Comparison of ENCODE assay signal across 24 cellular contexts in the genomic region with DNA sequence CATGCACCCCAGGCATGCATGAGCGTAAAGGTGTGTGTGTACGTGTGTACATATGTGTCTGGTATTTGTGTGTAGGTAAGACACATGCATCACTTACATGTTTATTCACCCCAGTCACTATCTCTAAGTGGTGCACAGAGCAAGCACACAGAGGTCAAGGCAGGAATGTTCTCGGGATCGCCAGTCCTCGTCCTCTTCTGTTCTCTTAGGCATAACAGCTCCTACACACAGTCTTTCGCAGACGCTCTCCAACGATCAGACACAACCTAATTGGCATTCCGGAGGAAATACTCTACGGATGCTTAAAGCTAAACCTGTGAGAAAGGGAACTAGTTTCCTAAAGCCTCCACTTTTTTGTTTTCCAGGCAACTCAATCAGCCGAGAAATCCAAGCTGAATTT.
"Had no signal": no experiment of that assay in that cellular context is flagged by ENCODE, and none has a peak within 500 bp of the region (broad histone marks: within the 10 kb centered on the region; RNA-seq: fewer than 3 reads in every experiment).

No MANE protein-coding gene starts in this region.

- H3K27ac Mint-ChIP-seq: activated CD4-positive, alpha-beta memory T cell treated with anti-CD3 and anti-CD28 coated beads, Interleukin-2, amount 10 ng/mL, durations not matched to agents 7 days and 5 days; activated CD4-positive, alpha-beta T cell treated with anti-CD3 and anti-CD28 coated beads, Interleukin-2, amount 10 ng/mL, durations not matched to agents 7 days and 5 days; activated naive CD8-positive, alpha-beta T cell treated with anti-CD3 and anti-CD28 coated beads, Interleukin-2, amount 10 ng/mL, durations not matched to agents 7 days and 5 days; activated T-helper 17 cell treated with anti-CD3 and anti-CD28 coated beads, Interleukin-2, amount 50 U/mL, for 72 hours; T-helper 1 cell treated with Interleukin-12 subunit alpha and Interleukin-12 subunit beta and Interleukin-4 antibody, amounts not matched to agents 30 μg/mL and 1 μg/mL, for 36 hours had no signal

- H3K4me2 ChIP-seq: KMS-11 had no signal

- H3K4me1 Mint-ChIP-seq: activated CD4-positive, alpha-beta memory T cell treated with anti-CD3 and anti-CD28 coated beads, Interleukin-2, amount 10 ng/mL, durations not matched to agents 7 days and 5 days; activated CD4-positive, alpha-beta T cell treated with anti-CD3 and anti-CD28 coated beads, Interleukin-2, amount 10 ng/mL, durations not matched to agents 7 days and 5 days; activated naive CD8-positive, alpha-beta T cell treated with anti-CD3 and anti-CD28 coated beads, Interleukin-2, amount 10 ng/mL, durations not matched to agents 7 days and 5 days; activated T-helper 17 cell treated with anti-CD3 and anti-CD28 coated beads, Interleukin-2, amount 50 U/mL, for 72 hours had no signal

- H3K36me3 ChIP-seq: adrenal gland had no signal

- H3K27me3 ChIP-seq: adrenal gland had no signal

- FAIRE-seq: RCC 7860 had no signal

- ATAC-seq: activated T-helper 17 cell treated with anti-CD3 and anti-CD28 coated beads, Interleukin-2, amount 50 U/mL, for 72 hours; PC-3 had no signal

- H3K9ac ChIP-seq: KMS-11 had no signal

- H3K9me3 Mint-ChIP-seq: activated T-helper 17 cell treated with anti-CD3 and anti-CD28 coated beads, Interleukin-2, amount 50 U/mL, for 72 hours; T-helper 1 cell treated with Interleukin-12 subunit alpha and Interleukin-12 subunit beta and Interleukin-4 antibody, amounts not matched to agents 30 μg/mL and 1 μg/mL, for 36 hours had no signal

- H3K4me3 ChIP-seq: adrenal gland had no signal

- H3K9me3 ChIP-seq: adrenal gland had no signal

- DNase-seq: activated CD4-positive, alpha-beta memory T cell treated with anti-CD3 and anti-CD28 coated beads, Interleukin-2, amount 10 ng/mL, durations not matched to agents 7 days and 5 days; activated CD4-positive, alpha-beta T cell treated with anti-CD3 and anti-CD28 coated beads, Interleukin-2, amount 10 ng/mL, durations not matched to agents 7 days and 5 days; activated CD4-positive, CD25-positive, alpha-beta regulatory T cell; activated naive CD4-positive, alpha-beta T cell treated with anti-CD3 and anti-CD28 coated beads, Interleukin-2, amount 50 U/mL, for 16 hours; activated naive CD8-positive, alpha-beta T cell treated with anti-CD3 and anti-CD28 coated beads, Interleukin-2, amount 10 ng/mL, durations not matched to agents 7 days and 5 days; activated T-cell treated with anti-CD3 and anti-CD28 coated beads for 4 hours; activated T-cell treated with anti-CD3 and anti-CD28 coated beads, Interleukin-2, amount 50 U/mL, for 48 hours; anterior cingulate cortex; caudate nucleus; NCI-H1092; NCI-H1417; NCI-H1694; NCI-H2029; NCI-H2107; NCI-H345; NCI-H510A; NCI-H69; PC-3; SHP77 treated with DMSO at 0.1 percent for 48 hours had no signal

- H3K27ac ChIP-seq: adrenal gland, KMS-11 had no signal

- H3K27me3 Mint-ChIP-seq: activated CD4-positive, alpha-beta memory T cell treated with anti-CD3 and anti-CD28 coated beads, Interleukin-2, amount 10 ng/mL, durations not matched to agents 7 days and 5 days; activated CD4-positive, alpha-beta T cell treated with anti-CD3 and anti-CD28 coated beads, Interleukin-2, amount 10 ng/mL, durations not matched to agents 7 days and 5 days; activated naive CD8-positive, alpha-beta T cell treated with anti-CD3 and anti-CD28 coated beads, Interleukin-2, amount 10 ng/mL, durations not matched to agents 7 days and 5 days; activated T-helper 17 cell treated with anti-CD3 and anti-CD28 coated beads, Interleukin-2, amount 50 U/mL, for 72 hours had no signal

- H3K4me3 Mint-ChIP-seq: activated CD4-positive, alpha-beta memory T cell treated with anti-CD3 and anti-CD28 coated beads, Interleukin-2, amount 10 ng/mL, durations not matched to agents 7 days and 5 days; activated CD4-positive, alpha-beta T cell treated with anti-CD3 and anti-CD28 coated beads, Interleukin-2, amount 10 ng/mL, durations not matched to agents 7 days and 5 days; activated naive CD8-positive, alpha-beta T cell treated with anti-CD3 and anti-CD28 coated beads, Interleukin-2, amount 10 ng/mL, durations not matched to agents 7 days and 5 days; activated T-helper 17 cell treated with anti-CD3 and anti-CD28 coated beads, Interleukin-2, amount 50 U/mL, for 72 hours; T-helper 1 cell treated with Interleukin-12 subunit alpha and Interleukin-12 subunit beta and Interleukin-4 antibody, amounts not matched to agents 30 μg/mL and 1 μg/mL, for 36 hours had no signal
